Comparison of ENCODE assay signal across 14 cellular contexts in the genomic region with DNA sequence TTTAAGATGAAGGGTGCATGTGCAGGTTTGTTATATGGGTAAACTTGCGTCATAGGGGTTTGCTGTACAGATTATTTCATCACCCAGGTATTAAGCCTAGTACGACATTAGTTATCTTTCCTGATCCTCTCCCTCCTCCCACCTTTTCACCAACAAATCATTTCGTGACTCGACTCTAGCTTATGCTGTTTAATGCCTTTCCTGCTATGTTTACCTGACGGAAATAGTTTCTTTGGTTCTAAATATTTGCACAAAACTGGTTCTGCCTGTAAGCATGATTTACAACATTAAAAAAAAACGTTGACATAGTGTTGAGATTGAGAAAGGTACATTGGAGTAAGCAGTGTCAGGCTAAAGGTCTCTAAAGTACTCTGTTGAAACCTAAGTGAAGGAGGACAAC. TPM values are rescaled to one million over a fixed set of nuclear protein-coding genes. Genes with fewer than 3 reads are reported as not detected.
DNase-seq lines count a peak whose midpoint lies in the region; ATAC-seq and TF ChIP-seq lines count a peak whose summit lies in the region.
"Had no signal": no experiment of that assay in that cellular context is flagged by ENCODE, and none has a peak within 500 bp of the region (broad histone marks: within the 10 kb centered on the region; RNA-seq: fewer than 3 reads in every experiment).

No MANE protein-coding gene starts in this region.

- no peak overlapping the region for H3K4me3 ChIP-seq in SK-N-MC
- H3K4me3 ChIP-seq in epithelial cell of esophagus (ENCODE audit: low read length), result no peak overlapping the region
- H3K4me3 ChIP-seq in smooth muscle cell, result no peak overlapping the region
- H3K4me3 ChIP-seq: heart right ventricle, lower lobe of right lung, tibial artery had no signal

- intact Hi-C loops in CD14-positive monocyte (cut with micrococcal nuclease), result loop anchor here in 1 of 2 donors (10.0 kb wide), 1 partner anchor 153 kb away; the partner anchor contains the start of genes NT5DC2 and UQCC5

- H3K27me3 ChIP-seq in smooth muscle cell (ENCODE audit: low read depth), result no peaks in the 10 kb centered on the region
- H3K27me3 ChIP-seq: heart right ventricle, tibial artery had no signal

- H3K36me3 ChIP-seq in SK-N-MC (ENCODE audit: insufficient read depth, low read length) (peaks cover 66% of the 10 kb centered on the region), smooth muscle cell (ENCODE audit: low read depth) (peaks cover 24% of the 10 kb centered on the region)

- no peak for TF ChIP-seq CTCF in epithelial cell of esophagus (IDR thresholded peaks at IDR 0.05; ENCODE audit: insufficient read depth, low read depth, low read length, missing control alignments)
- TF ChIP-seq CTCF in smooth muscle cell (IDR thresholded peaks at IDR 0.05; ENCODE audit: borderline replicate concordance, insufficient read depth, poor library complexity, severe bottlenecking), result no peak
- no peak for TF ChIP-seq CTCF in CD14-positive monocyte (IDR thresholded peaks at IDR 0.05)

- H3K79me2 ChIP-seq in smooth muscle cell (ENCODE audit: low read depth), result peaks cover 63% of the 10 kb centered on the region

- H4K20me1 ChIP-seq in smooth muscle cell (ENCODE audit: low read depth), result peaks cover 8% of the 10 kb centered on the region

- H3K9ac ChIP-seq in SK-N-MC (ENCODE audit: insufficient read length) (no peak overlapping the region), smooth muscle cell (ENCODE audit: low read depth) (peak overlapping the region; percentile 1)

- peak overlapping the region; percentile 40 for H3K27ac Mint-ChIP-seq in activated CD8-positive, alpha-beta memory T cell treated with anti-CD3 and anti-CD28 coated beads, Interleukin-2, amount 10 ng/mL, durations not matched to agents 7 days and 5 days
- H3K27ac Mint-ChIP-seq in CD14-positive monocyte, result peak overlapping the region in 2 of 7 donors; percentile 56 to 63

- no peak overlapping the region for H3K4me2 ChIP-seq in smooth muscle cell

- no peaks in the 10 kb centered on the region for H3K9me3 ChIP-seq in SK-N-MC (ENCODE audit: low read depth, low read length)
- H3K9me3 ChIP-seq in smooth muscle cell (replicated peaks; ENCODE audit: low read depth), result no peaks in the 10 kb centered on the region
- H3K9me3 ChIP-seq: heart right ventricle, lower lobe of right lung, tibial artery had no signal

- peaks cover 58% of the 10 kb centered on the region for H3K36me3 Mint-ChIP-seq in activated CD8-positive, alpha-beta memory T cell treated with anti-CD3 and anti-CD28 coated beads, Interleukin-2, amount 10 ng/mL, durations not matched to agents 7 days and 5 days
- peaks cover 59 to 61% of the 10 kb centered on the region in 2 donors for H3K36me3 Mint-ChIP-seq in CD14-positive monocyte

- H3K4me1 ChIP-seq in smooth muscle cell (ENCODE audit: low read depth), result peaks cover 24% of the 10 kb centered on the region

- H3K4me1 Mint-ChIP-seq in activated CD8-positive, alpha-beta memory T cell treated with anti-CD3 and anti-CD28 coated beads, Interleukin-2, amount 10 ng/mL, durations not matched to agents 7 days and 5 days, result peaks cover 66% of the 10 kb centered on the region
- peaks cover 26% of the 10 kb centered on the region for H3K4me1 Mint-ChIP-seq in CD14-positive monocyte

- peak overlapping the region; percentile 19; the same call in 1 of the 2 replicates for H3K27ac ChIP-seq in SK-N-MC
- H3K27ac ChIP-seq in smooth muscle cell (ENCODE audit: low read depth), result peak overlapping the region; percentile 96
- H3K27ac ChIP-seq: heart right ventricle, lower lobe of right lung, tibial artery had no signal

- H3F3A ChIP-seq in smooth muscle cell (ENCODE audit: low read depth), result peaks cover 31% of the 10 kb centered on the region

- no peak overlapping the region for H2AFZ ChIP-seq in smooth muscle cell (ENCODE audit: low read depth)

- no peaks in the 10 kb centered on the region for H3K9me3 Mint-ChIP-seq in activated CD8-positive, alpha-beta memory T cell treated with anti-CD3 and anti-CD28 coated beads, Interleukin-2, amount 10 ng/mL, durations not matched to agents 7 days and 5 days (ENCODE audit: low read depth)
- H3K9me3 Mint-ChIP-seq in CD14-positive monocyte, result no peaks in the 10 kb centered on the region

- H3K4me3 Mint-ChIP-seq in activated CD8-positive, alpha-beta memory T cell treated with anti-CD3 and anti-CD28 coated beads, Interleukin-2, amount 10 ng/mL, durations not matched to agents 7 days and 5 days, result no peak overlapping the region
- no peak overlapping the region for H3K4me3 Mint-ChIP-seq in CD14-positive monocyte

- ATAC-seq in activated CD8-positive, alpha-beta memory T cell treated with anti-CD3 and anti-CD28 coated beads, Interleukin-2, amount 10 ng/mL, durations not matched to agents 7 days and 5 days, result no peak
- no peak for ATAC-seq in GM18907 (IDR thresholded peaks at IDR 0.05; ENCODE audit: unreplicated experiment)
- ATAC-seq: heart right ventricle, lower lobe of right lung had no signal

- H3K27me3 Mint-ChIP-seq in activated CD8-positive, alpha-beta memory T cell treated with anti-CD3 and anti-CD28 coated beads, Interleukin-2, amount 10 ng/mL, durations not matched to agents 7 days and 5 days, result no peaks in the 10 kb centered on the region
- peaks cover 0 to under 1% (median 0%) of the 10 kb centered on the region in 3 donors for H3K27me3 Mint-ChIP-seq in CD14-positive monocyte (ENCODE audit: low read depth in 3 of 3)

- CTCF ChIA-PET in activated CD8-positive, alpha-beta memory T cell treated with anti-CD3 and anti-CD28 coated beads, Interleukin-2, amount 10 ng/mL, durations not matched to agents 7 days and 5 days (lab: Charles Lee), result interaction anchor here (1.2 to 2.0 kb wide), 3 partner anchors 8 to 55 kb away, joined by 4 read pairs; no protein-coding TSS in a partner anchor

- DNase-seq in activated CD8-positive, alpha-beta memory T cell treated with anti-CD3 and anti-CD28 coated beads, Interleukin-2, amount 10 ng/mL, durations not matched to agents 7 days and 5 days, result no peak
- DNase-seq in activated CD8-positive, alpha-beta memory T cell treated with anti-CD3 and anti-CD28 coated beads, Interleukin-2, amount 50 U/mL, for 4 hours, result no peak
- DNase-seq in SK-N-MC (ENCODE audit: low read depth, low spot score), result no peak
- DNase-seq in epithelial cell of esophagus (ENCODE audit: low read depth), result peak; percentile 62
- no peak for DNase-seq in smooth muscle cell (lab: John Stamatoyannopoulos, UW; ENCODE audit: unreplicated experiment)
- DNase-seq in NCI-H1436 (lab: John Stamatoyannopoulos, UW), result no peak
- DNase-seq in CD14-positive monocyte (ENCODE audit: low spot score), result no peak
- DNase-seq: EL, heart right ventricle, lower lobe of right lung, MV-4-11, Right ventricle myocardium superior, tibial artery had no signal

- 85% methylated on average over 6 of the region's 6 CpGs for WGBS in smooth muscle cell (ENCODE audit: low lambda C conversion rate)

RNA-seq across cellular contexts. Expression of gene GNL3, which starts 2.4 kb away (rescaled TPM):
- total RNA-seq in activated CD8-positive, alpha-beta memory T cell treated with anti-CD3 and anti-CD28 coated beads, Interleukin-2, amount 10 ng/mL, durations not matched to agents 7 days and 5 days, result 100 to 1,000 TPM in 1 of 2 experiments, 10 to 100 TPM in 1; 86.8 to 116 TPM
- total RNA-seq in smooth muscle cell, result 131 and 146 TPM in 2 replicates
- polyA plus RNA-seq in smooth muscle cell (89.4 and 106 TPM in 2 replicates), CD14-positive monocyte (10 to 100 TPM; 13.4 to 16.7 TPM)

RNA-seq across cellular contexts. Expression of gene PBRM1, which starts 2.6 kb away (rescaled TPM):
- total RNA-seq in activated CD8-positive, alpha-beta memory T cell treated with anti-CD3 and anti-CD28 coated beads, Interleukin-2, amount 10 ng/mL, durations not matched to agents 7 days and 5 days, result 10 to 100 TPM; 69.7 to 73.3 TPM
- total RNA-seq in smooth muscle cell, result 56.4 and 62.8 TPM in 2 replicates
- polyA plus RNA-seq in smooth muscle cell (27.6 and 28.9 TPM in 2 replicates), CD14-positive monocyte (10 to 100 TPM; 38.0 to 72.9 TPM)

RNA-seq across cellular contexts. Expression of gene GLT8D1, which starts 17.3 kb away (rescaled TPM):
- total RNA-seq in activated CD8-positive, alpha-beta memory T cell treated with anti-CD3 and anti-CD28 coated beads, Interleukin-2, amount 10 ng/mL, durations not matched to agents 7 days and 5 days, result 10 to 100 TPM; 37.0 to 46.3 TPM
- total RNA-seq in smooth muscle cell, result 110 and 151 TPM in 2 replicates
- 126 and 133 TPM in 2 replicates for polyA plus RNA-seq in smooth muscle cell
- 10 to 100 TPM; 34.8 TPM for polyA plus RNA-seq in CD14-positive monocyte

RNA-seq across cellular contexts. Expression of gene SPCS1, which starts 17.6 kb away (rescaled TPM):
- total RNA-seq in activated CD8-positive, alpha-beta memory T cell treated with anti-CD3 and anti-CD28 coated beads, Interleukin-2, amount 10 ng/mL, durations not matched to agents 7 days and 5 days, result 100 to 1,000 TPM in 1 of 2 experiments, 10 to 100 TPM in 1; 87.3 to 106 TPM
- total RNA-seq in smooth muscle cell, result 301 and 409 TPM in 2 replicates
- polyA plus RNA-seq in smooth muscle cell (328 and 329 TPM in 2 replicates), CD14-positive monocyte (100 to 1,000 TPM; 228 to 242 TPM)
